In the genomic region with DNA sequence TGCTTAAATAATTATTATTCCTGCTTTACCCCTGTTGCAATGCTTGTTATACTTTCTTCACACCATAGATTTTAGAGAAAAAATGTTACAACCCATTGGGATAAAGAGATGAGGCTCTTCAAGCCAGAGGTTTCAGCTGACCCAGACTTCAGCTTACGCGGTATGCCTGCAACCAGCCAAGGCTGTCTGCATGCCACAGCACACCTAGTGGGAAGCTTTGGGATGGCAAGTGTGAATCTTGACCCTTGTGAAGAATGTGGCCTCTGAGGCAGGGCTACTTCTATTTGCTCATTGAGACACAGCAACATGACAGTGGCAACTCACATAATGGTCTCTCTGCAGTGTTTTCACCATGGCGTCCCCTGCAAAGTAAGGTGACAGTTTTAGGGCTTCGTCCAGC, we compare ENCODE assay signal across 18 cellular contexts.
DNase-seq lines count a peak whose midpoint lies in the region; ATAC-seq, FAIRE-seq and TF ChIP-seq lines count a peak whose summit lies in the region.
"Had no signal": no experiment of that assay in that cellular context is flagged by ENCODE, and none has a peak within 500 bp of the region (broad histone marks: within the 10 kb centered on the region; RNA-seq: fewer than 3 reads in every experiment).

No MANE protein-coding gene starts in this region.

- no peak for ATAC-seq in K562
- ATAC-seq in GM19035 (IDR thresholded peaks at IDR 0.05; ENCODE audit: unreplicated experiment): no peak
- no peak for ATAC-seq in HG02973 (IDR thresholded peaks at IDR 0.05; ENCODE audit: unreplicated experiment)

- intact Hi-C loops in K562 (cut with micrococcal nuclease): no loop called here

- H3K27ac ChIP-seq in K562 (ENCODE audit: extremely low read depth, low read depth, low read length): no peak overlapping the region
- no peak overlapping the region for H3K27ac ChIP-seq in neural cell (ENCODE audit: low read length)
- H3K27ac ChIP-seq: skin epidermis had no signal

- H3K36me3 ChIP-seq in K562 (ENCODE audit: control insufficient read depth, insufficient read depth, low read length) (no peaks in the 10 kb centered on the region), neural cell (ENCODE audit: insufficient read depth, low read length) (no peaks in the 10 kb centered on the region)

- BruUV-seq in K562 (replicated peaks; lab: Mats Ljungman, UMichigan): no TSS peak

- CTCF ChIA-PET in K562 (lab: Yijun Ruan, JAX; ENCODE audit: low intra/inter-chr PET ratio): no interaction called here

- H3F3A ChIP-seq in neural cell (ENCODE audit: insufficient read depth, low read length, poor library complexity, severe bottlenecking): no peaks in the 10 kb centered on the region

- TF ChIP-seq RAD21 in K562 (CRISPR knock-in tag; conservative IDR thresholded peaks at IDR 0.05 in 1 of 2, IDR thresholded peaks at IDR 0.05 in 1 of 2) (no peak), neural cell (conservative IDR thresholded peaks at IDR 0.05) (no peak)

- H3K9ac ChIP-seq in K562 (ENCODE audit: insufficient read depth in 1 of 2, low read depth in 2 of 2, low read length in 2 of 2) (no peak overlapping the region), neural cell (ENCODE audit: low read length) (no peak overlapping the region)

- POLR2A ChIA-PET in K562 (lab: Yijun Ruan, JAX): interaction anchor here (0.6 kb wide), 1 partner anchor 198 kb away, joined by 3 read pairs; no protein-coding TSS in a partner anchor

- H3K79me2 ChIP-seq in K562 (ENCODE audit: control insufficient read depth, insufficient read depth, low read length) (no peaks in the 10 kb centered on the region), neural cell (replicated peaks; ENCODE audit: insufficient read depth, low read length) (no peaks in the 10 kb centered on the region)

- TF ChIP-seq CTCF in GM12872 (IDR thresholded peaks at IDR 0.05; ENCODE audit: insufficient read depth, low read depth, low read length) (peak; percentile 39; the same call in 1 of the 3 replicates), LNCaP clone FGC (IDR thresholded peaks at IDR 0.05; ENCODE audit: control insufficient read depth, extremely low read depth, insufficient read depth) (peak; percentile 32; the same call in 1 of the 2 replicates), K562 (IDR thresholded peaks at IDR 0.05 in 2 of 3, conservative IDR thresholded peaks at IDR 0.05 in 1 of 3; ENCODE audit: insufficient read depth in 2 of 3, low read depth in 1 of 3, low read length in 3 of 3) (no peak), neural cell (IDR thresholded peaks at IDR 0.05; ENCODE audit: poor library complexity, severe bottlenecking) (peak; percentile 18)

- H3K9me3 ChIP-seq in K562 (replicated peaks; ENCODE audit: control insufficient read depth, insufficient read depth, low read depth, low read length): no peaks in the 10 kb centered on the region
- no peaks in the 10 kb centered on the region for H3K9me3 ChIP-seq in neural cell (ENCODE audit: low read length)

- H3K9me2 ChIP-seq in neural cell (ENCODE audit: insufficient read depth, low read length): no peaks in the 10 kb centered on the region

- H3K27me3 ChIP-seq in K562 (ENCODE audit: control insufficient read depth in 2 of 2, insufficient read depth in 2 of 2, low read length in 2 of 2): no peaks in the 10 kb centered on the region
- H3K27me3 ChIP-seq in neural cell (ENCODE audit: insufficient read depth, low read depth, low read length): no peaks in the 10 kb centered on the region

- no peak overlapping the region for H3K4me3 ChIP-seq in LNCaP clone FGC (ENCODE audit: low read depth, low read length)
- H3K4me3 ChIP-seq in K562: no peak overlapping the region
- H3K4me3 ChIP-seq in neural cell (ENCODE audit: low read length): no peak overlapping the region
- H3K4me3 ChIP-seq: skin epidermis had no signal

- 14% methylated on average over 4 of the region's 4 CpGs for WGBS in K562 (ENCODE audit: insufficient coverage, low coverage, missing lambda C conversion rate)

- H4K20me1 ChIP-seq in K562 (replicated peaks; ENCODE audit: control insufficient read depth, insufficient read depth, low read length) (no peaks in the 10 kb centered on the region), neural cell (ENCODE audit: insufficient read depth) (no peaks in the 10 kb centered on the region)

- no peak overlapping the region for H2AFZ ChIP-seq in K562 (ENCODE audit: low read depth, low read length)
- H2AFZ ChIP-seq in neural cell (ENCODE audit: low read depth, low read length): no peak overlapping the region

- no peak overlapping the region for H3K4me2 ChIP-seq in K562 (ENCODE audit: insufficient read depth, low read length)
- no peak overlapping the region for H3K4me2 ChIP-seq in neural cell (ENCODE audit: low read length)

- in situ Hi-C loops in K562 (cut with MboI): no loop called here

- no peak for FAIRE-seq in K562 (lab: Jason Lieb, UNC)
- FAIRE-seq: bronchial epithelial cell, GM12892 had no signal

- TF ChIP-seq EP300 in K562 (IDR thresholded peaks at IDR 0.05; ENCODE audit: low read length): no peak
- TF ChIP-seq EP300 in neural cell (conservative IDR thresholded peaks at IDR 0.05; ENCODE audit: poor library complexity, severe bottlenecking): no peak

- no peaks in the 10 kb centered on the region for H3K9me1 ChIP-seq in K562 (ENCODE audit: control insufficient read depth, insufficient read depth, low read length)

- no peaks in the 10 kb centered on the region for H3K4me1 ChIP-seq in K562 (replicated peaks in 1 of 2; ENCODE audit: control insufficient read depth in 2 of 2, insufficient read depth in 2 of 2, low read length in 2 of 2)

- TF ChIP-seq POLR2A in K562 (conservative IDR thresholded peaks at IDR 0.05): no peak

- peak; percentile 2 for DNase-seq in LNCaP clone FGC (ENCODE audit: low read depth)
- DNase-seq in K562 (ENCODE audit: extremely low read depth in 1 of 4, low spot score in 3 of 4): peak in 3 of 4 experiments; percentile 2 to 4 (median 3)
- no peak for DNase-seq in GOT3 (lab: John Stamatoyannopoulos, UW)
- DNase-seq: AML-193; Calu3; dermis blood vessel endothelial cell; NCI-H1048; NCI-H2029 treated with DMSO at 0.1 percent for 48 hours; NCI-H510A treated with DMSO at 0.1 percent for 48 hours; stimulated activated CD4-positive, alpha-beta T cell treated with anti-CD3 and anti-CD28 coated beads, Interleukin-2, amount 100 ng/mL, for 48 hours; T-helper 2 cell had no signal

TF ChIP-seq in K562, 482 proteins besides CTCF, POLR2A, EP300 and RAD21 (continues in another document):
- TF ChIP-seq KAT7 (CRISPR knock-in tag; IDR thresholded peaks at IDR 0.05; ENCODE audit: borderline replicate concordance): no peak
- no peak for TF ChIP-seq ZNF124 (CRISPR knock-in tag; IDR thresholded peaks at IDR 0.05)
- no peak for TF ChIP-seq RCOR1 (IDR thresholded peaks at IDR 0.05; ENCODE audit: borderline replicate concordance in 1 of 2, low read depth in 2 of 2, low read length in 2 of 2)
- TF ChIP-seq FOXA3 (CRISPR knock-in tag; conservative IDR thresholded peaks at IDR 0.05 in 1 of 2, IDR thresholded peaks at IDR 0.05 in 1 of 2): no peak
- no peak for TF ChIP-seq PURB (CRISPR knock-in tag; IDR thresholded peaks at IDR 0.05; ENCODE audit: low read depth)
- TF ChIP-seq, protein P1, sequence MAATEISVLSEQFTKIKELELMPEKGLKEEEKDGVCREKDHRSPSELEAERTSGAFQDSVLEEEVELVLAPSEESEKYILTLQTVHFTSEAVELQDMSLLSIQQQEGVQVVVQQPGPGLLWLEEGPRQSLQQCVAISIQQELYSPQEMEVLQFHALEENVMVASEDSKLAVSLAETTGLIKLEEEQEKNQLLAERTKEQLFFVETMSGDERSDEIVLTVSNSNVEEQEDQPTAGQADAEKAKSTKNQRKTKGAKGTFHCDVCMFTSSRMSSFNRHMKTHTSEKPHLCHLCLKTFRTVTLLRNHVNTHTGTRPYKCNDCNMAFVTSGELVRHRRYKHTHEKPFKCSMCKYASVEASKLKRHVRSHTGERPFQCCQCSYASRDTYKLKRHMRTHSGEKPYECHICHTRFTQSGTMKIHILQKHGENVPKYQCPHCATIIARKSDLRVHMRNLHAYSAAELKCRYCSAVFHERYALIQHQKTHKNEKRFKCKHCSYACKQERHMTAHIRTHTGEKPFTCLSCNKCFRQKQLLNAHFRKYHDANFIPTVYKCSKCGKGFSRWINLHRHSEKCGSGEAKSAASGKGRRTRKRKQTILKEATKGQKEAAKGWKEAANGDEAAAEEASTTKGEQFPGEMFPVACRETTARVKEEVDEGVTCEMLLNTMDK (IDR thresholded peaks at IDR 0.05; ENCODE audit: borderline replicate concordance, insufficient read depth, low read depth, low read length, poor library complexity, severe bottlenecking): no peak
- TF ChIP-seq ZNF24 (IDR thresholded peaks at IDR 0.05): no peak
- TF ChIP-seq FOS (IDR thresholded peaks at IDR 0.05; ENCODE audit: extremely low read depth, insufficient read length): no peak
- no peak for TF ChIP-seq KDM2B (CRISPR knock-in tag; IDR thresholded peaks at IDR 0.05)

TF ChIP-seq in neural cell, 6 proteins besides CTCF, POLR2A, EP300 and RAD21 (continues in another document):
- TF ChIP-seq, protein P2, sequence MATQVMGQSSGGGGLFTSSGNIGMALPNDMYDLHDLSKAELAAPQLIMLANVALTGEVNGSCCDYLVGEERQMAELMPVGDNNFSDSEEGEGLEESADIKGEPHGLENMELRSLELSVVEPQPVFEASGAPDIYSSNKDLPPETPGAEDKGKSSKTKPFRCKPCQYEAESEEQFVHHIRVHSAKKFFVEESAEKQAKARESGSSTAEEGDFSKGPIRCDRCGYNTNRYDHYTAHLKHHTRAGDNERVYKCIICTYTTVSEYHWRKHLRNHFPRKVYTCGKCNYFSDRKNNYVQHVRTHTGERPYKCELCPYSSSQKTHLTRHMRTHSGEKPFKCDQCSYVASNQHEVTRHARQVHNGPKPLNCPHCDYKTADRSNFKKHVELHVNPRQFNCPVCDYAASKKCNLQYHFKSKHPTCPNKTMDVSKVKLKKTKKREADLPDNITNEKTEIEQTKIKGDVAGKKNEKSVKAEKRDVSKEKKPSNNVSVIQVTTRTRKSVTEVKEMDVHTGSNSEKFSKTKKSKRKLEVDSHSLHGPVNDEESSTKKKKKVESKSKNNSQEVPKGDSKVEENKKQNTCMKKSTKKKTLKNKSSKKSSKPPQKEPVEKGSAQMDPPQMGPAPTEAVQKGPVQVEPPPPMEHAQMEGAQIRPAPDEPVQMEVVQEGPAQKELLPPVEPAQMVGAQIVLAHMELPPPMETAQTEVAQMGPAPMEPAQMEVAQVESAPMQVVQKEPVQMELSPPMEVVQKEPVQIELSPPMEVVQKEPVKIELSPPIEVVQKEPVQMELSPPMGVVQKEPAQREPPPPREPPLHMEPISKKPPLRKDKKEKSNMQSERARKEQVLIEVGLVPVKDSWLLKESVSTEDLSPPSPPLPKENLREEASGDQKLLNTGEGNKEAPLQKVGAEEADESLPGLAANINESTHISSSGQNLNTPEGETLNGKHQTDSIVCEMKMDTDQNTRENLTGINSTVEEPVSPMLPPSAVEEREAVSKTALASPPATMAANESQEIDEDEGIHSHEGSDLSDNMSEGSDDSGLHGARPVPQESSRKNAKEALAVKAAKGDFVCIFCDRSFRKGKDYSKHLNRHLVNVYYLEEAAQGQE (IDR thresholded peaks at IDR 0.05; ENCODE audit: borderline replicate concordance): no peak
- TF ChIP-seq TAF1 (IDR thresholded peaks at IDR 0.05; ENCODE audit: low read depth) (no peak), MXI1 (conservative IDR thresholded peaks at IDR 0.05; ENCODE audit: poor library complexity, severe bottlenecking) (no peak), SMC3 (conservative IDR thresholded peaks at IDR 0.05; ENCODE audit: poor library complexity) (no peak)

Comparison
In these comparisons a context has a peak if more than half of its experiments do, and no peak if none do; other contexts are left out.
1. CTCF ChIP-seq: peak in GM12872 (single experiment), LNCaP clone FGC (single experiment) and neural cell (single experiment); none in K562 (0 of 3).